Comparison of ENCODE assay signal across 22 cellular contexts in the genomic region with DNA sequence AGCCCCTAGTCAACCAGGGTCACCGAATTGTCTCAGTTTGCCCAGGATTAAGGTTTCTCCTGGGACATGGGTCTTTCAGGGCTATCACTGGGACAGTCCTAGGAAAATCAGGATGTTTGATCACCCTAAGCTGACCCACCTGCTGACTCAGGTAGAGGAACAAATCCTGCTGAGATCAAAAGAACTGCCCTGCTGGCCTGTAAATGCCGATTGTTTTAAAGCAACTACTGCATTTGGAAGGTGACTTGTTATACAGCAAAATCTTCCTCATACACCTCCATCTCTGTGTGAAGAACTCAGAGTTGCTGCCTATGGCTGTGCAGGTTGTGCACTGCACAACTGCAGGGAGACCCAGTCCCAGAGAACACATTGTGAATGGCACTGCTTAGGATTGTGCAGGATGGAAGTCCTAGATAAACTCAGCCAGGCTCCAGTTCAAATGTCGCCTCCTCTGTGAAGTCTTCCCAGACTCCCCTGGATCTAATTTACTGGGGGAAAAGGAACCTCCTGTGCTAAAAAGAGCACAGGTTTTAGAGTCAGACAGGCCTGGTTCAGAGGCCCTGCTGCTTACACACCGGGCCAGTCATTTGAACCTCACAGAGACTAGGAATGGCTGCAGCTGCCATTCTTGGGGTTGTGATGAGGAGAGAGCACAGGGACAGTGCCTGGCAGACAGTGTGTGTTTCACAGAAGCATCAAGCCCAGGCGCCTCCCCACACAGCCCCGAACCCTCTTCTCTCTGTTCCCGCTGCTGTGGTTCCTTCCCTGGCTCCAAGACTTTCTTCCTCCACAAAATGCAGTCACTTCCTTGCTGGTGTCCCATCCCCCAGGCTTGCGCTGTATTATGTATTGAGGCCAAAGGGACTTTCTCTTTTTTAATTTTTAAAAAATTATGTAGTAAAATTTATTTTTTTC. TPM values are rescaled to one million over a fixed set of nuclear protein-coding genes. Genes with fewer than 3 reads are reported as not detected.
DNase-seq lines count a peak whose midpoint lies in the region; ATAC-seq, FAIRE-seq and TF ChIP-seq lines count a peak whose summit lies in the region.
"Had no signal": no experiment of that assay in that cellular context is flagged by ENCODE, and none has a peak within 500 bp of the region (broad histone marks: within the 10 kb centered on the region; RNA-seq: fewer than 3 reads in every experiment).

No MANE protein-coding gene starts in this region.

- H3K27ac Mint-ChIP-seq in activated CD8-positive, alpha-beta T cell treated with anti-CD3 and anti-CD28 coated beads, Interleukin-2, amount 10 ng/mL, durations not matched to agents 7 days and 5 days: no peak overlapping the region
- no peak overlapping the region for H3K27ac Mint-ChIP-seq in activated CD8-positive, alpha-beta T cell treated with anti-CD3 and anti-CD28 coated beads for 36 hours
- no peak overlapping the region for H3K27ac Mint-ChIP-seq in stimulated activated effector memory CD8-positive, alpha-beta T cell treated with anti-CD3 and anti-CD28 coated beads, Interleukin-12 subunit alpha, Interleukin-12 subunit beta, amount 100 ng/mL, for 72 hours
- H3K27ac Mint-ChIP-seq: activated CD4-positive, alpha-beta T cell treated with anti-CD3 and anti-CD28 coated beads for 36 hours; activated naive CD8-positive, alpha-beta T cell treated with anti-CD3 and anti-CD28 coated beads, Interleukin-2, amount 50 U/mL, for 24 hours; memory B cell; T-helper 1 cell treated with Interleukin-12 subunit alpha and Interleukin-12 subunit beta and Interleukin-4 antibody, amounts not matched to agents 30 μg/mL and 1 μg/mL, for 36 hours had no signal

- peak; percentile 18 for DNase-seq in activated CD8-positive, alpha-beta T cell treated with anti-CD3 and anti-CD28 coated beads, Interleukin-2, amount 10 ng/mL, durations not matched to agents 7 days and 5 days
- no peak for DNase-seq in activated CD8-positive, alpha-beta T cell treated with anti-CD3 and anti-CD28 coated beads for 36 hours
- DNase-seq in activated CD8-positive, alpha-beta memory T cell treated with anti-CD3 and anti-CD28 coated beads, Interleukin-2, amount 50 U/mL, for 4 hours: peak; percentile 1
- DNase-seq in mesenteric fat pad (ENCODE audit: low spot score) (peak; percentile 47), GM12891 (ENCODE audit: insufficient read length, low spot score) (no peak)
- DNase-seq in stimulated activated effector memory CD8-positive, alpha-beta T cell treated with anti-CD3 and anti-CD28 coated beads, Interleukin-12 subunit alpha, Interleukin-12 subunit beta, amount 100 ng/mL, for 72 hours (ENCODE audit: low spot score in 2 of 2): peak in 1 of 2 donors; percentile 37
- DNase-seq: activated CD4-positive, alpha-beta T cell treated with anti-CD3 and anti-CD28 coated beads for 36 hours; activated naive CD8-positive, alpha-beta T cell treated with anti-CD3 and anti-CD28 coated beads, Interleukin-2, amount 50 U/mL, for 24 hours; EL; glutamatergic neuron; KBM-7; naive thymus-derived CD8-positive, alpha-beta T cell; NCI-H1694 treated with DMSO at 0.1 percent for 48 hours; NCI-H526 treated with DMSO at 0.1 percent for 48 hours; stimulated activated CD4-positive, alpha-beta T cell treated with anti-CD3 and anti-CD28 coated beads, Interleukin-4, amount 100 ng/mL, for 4 hours had no signal

- TF ChIP-seq POLR2A in GM12891 (IDR thresholded peaks at IDR 0.05; ENCODE audit: low read depth, low read length): no peak

- TF ChIP-seq CTCF in activated CD8-positive, alpha-beta T cell treated with anti-CD3 and anti-CD28 coated beads for 36 hours (IDR thresholded peaks at IDR 0.05): no peak

- H3K4me1 Mint-ChIP-seq in activated CD8-positive, alpha-beta T cell treated with anti-CD3 and anti-CD28 coated beads, Interleukin-2, amount 10 ng/mL, durations not matched to agents 7 days and 5 days (ENCODE audit: low read depth): no peaks in the 10 kb centered on the region
- H3K4me1 Mint-ChIP-seq in activated CD8-positive, alpha-beta T cell treated with anti-CD3 and anti-CD28 coated beads for 36 hours (ENCODE audit: low read depth): no peaks in the 10 kb centered on the region
- H3K4me1 Mint-ChIP-seq in stimulated activated effector memory CD8-positive, alpha-beta T cell treated with anti-CD3 and anti-CD28 coated beads, Interleukin-12 subunit alpha, Interleukin-12 subunit beta, amount 100 ng/mL, for 72 hours: no peaks in the 10 kb centered on the region
- H3K4me1 Mint-ChIP-seq: activated CD4-positive, alpha-beta T cell treated with anti-CD3 and anti-CD28 coated beads for 36 hours; activated naive CD8-positive, alpha-beta T cell treated with anti-CD3 and anti-CD28 coated beads, Interleukin-2, amount 50 U/mL, for 24 hours; naive thymus-derived CD8-positive, alpha-beta T cell; stimulated activated naive CD8-positive, alpha-beta T cell treated with anti-CD3 and anti-CD28 coated beads, Interleukin-15, amount 100 ng/mL, for 72 hours had no signal

- CTCF ChIA-PET in activated CD8-positive, alpha-beta T cell treated with anti-CD3 and anti-CD28 coated beads, Interleukin-2, amount 10 ng/mL, durations not matched to agents 7 days and 5 days (lab: Charles Lee): no interaction called here
- CTCF ChIA-PET in activated CD8-positive, alpha-beta T cell treated with anti-CD3 and anti-CD28 coated beads for 36 hours (lab: Charles Lee): no interaction called here

- H3K9me3 Mint-ChIP-seq in activated CD8-positive, alpha-beta T cell treated with anti-CD3 and anti-CD28 coated beads, Interleukin-2, amount 10 ng/mL, durations not matched to agents 7 days and 5 days (ENCODE audit: insufficient read depth): no peaks in the 10 kb centered on the region
- H3K9me3 Mint-ChIP-seq in activated CD8-positive, alpha-beta T cell treated with anti-CD3 and anti-CD28 coated beads for 36 hours: no peaks in the 10 kb centered on the region
- H3K9me3 Mint-ChIP-seq in stimulated activated effector memory CD8-positive, alpha-beta T cell treated with anti-CD3 and anti-CD28 coated beads, Interleukin-12 subunit alpha, Interleukin-12 subunit beta, amount 100 ng/mL, for 72 hours: no peaks in the 10 kb centered on the region
- H3K9me3 Mint-ChIP-seq: memory B cell; stimulated activated naive CD8-positive, alpha-beta T cell treated with anti-CD3 and anti-CD28 coated beads, Interleukin-15, amount 100 ng/mL, for 72 hours; T-helper 1 cell treated with Interleukin-12 subunit alpha and Interleukin-12 subunit beta and Interleukin-4 antibody, amounts not matched to agents 30 μg/mL and 1 μg/mL, for 36 hours had no signal

- peaks cover 18% of the 10 kb centered on the region for H3K27me3 Mint-ChIP-seq in activated CD8-positive, alpha-beta T cell treated with anti-CD3 and anti-CD28 coated beads, Interleukin-2, amount 10 ng/mL, durations not matched to agents 7 days and 5 days (ENCODE audit: low read depth)
- no peaks in the 10 kb centered on the region for H3K27me3 Mint-ChIP-seq in activated CD8-positive, alpha-beta T cell treated with anti-CD3 and anti-CD28 coated beads for 36 hours
- H3K27me3 Mint-ChIP-seq: activated CD4-positive, alpha-beta T cell treated with anti-CD3 and anti-CD28 coated beads for 36 hours; activated naive CD8-positive, alpha-beta T cell treated with anti-CD3 and anti-CD28 coated beads, Interleukin-2, amount 50 U/mL, for 24 hours; memory B cell; naive thymus-derived CD8-positive, alpha-beta T cell; stimulated activated naive CD8-positive, alpha-beta T cell treated with anti-CD3 and anti-CD28 coated beads, Interleukin-15, amount 100 ng/mL, for 72 hours had no signal

- H3K4me3 Mint-ChIP-seq in activated CD8-positive, alpha-beta T cell treated with anti-CD3 and anti-CD28 coated beads, Interleukin-2, amount 10 ng/mL, durations not matched to agents 7 days and 5 days: no peak overlapping the region
- no peak overlapping the region for H3K4me3 Mint-ChIP-seq in activated CD8-positive, alpha-beta T cell treated with anti-CD3 and anti-CD28 coated beads for 36 hours
- H3K4me3 Mint-ChIP-seq in stimulated activated effector memory CD8-positive, alpha-beta T cell treated with anti-CD3 and anti-CD28 coated beads, Interleukin-12 subunit alpha, Interleukin-12 subunit beta, amount 100 ng/mL, for 72 hours: no peak overlapping the region
- H3K4me3 Mint-ChIP-seq: activated CD4-positive, alpha-beta T cell treated with anti-CD3 and anti-CD28 coated beads for 36 hours; activated naive CD8-positive, alpha-beta T cell treated with anti-CD3 and anti-CD28 coated beads, Interleukin-2, amount 50 U/mL, for 24 hours; CD4-positive, alpha-beta memory T cell; memory B cell; naive thymus-derived CD8-positive, alpha-beta T cell; stimulated activated naive CD8-positive, alpha-beta T cell treated with anti-CD3 and anti-CD28 coated beads, Interleukin-15, amount 100 ng/mL, for 72 hours; T-helper 1 cell treated with Interleukin-12 subunit alpha and Interleukin-12 subunit beta and Interleukin-4 antibody, amounts not matched to agents 30 μg/mL and 1 μg/mL, for 36 hours had no signal

- H3K36me3 Mint-ChIP-seq in activated CD8-positive, alpha-beta T cell treated with anti-CD3 and anti-CD28 coated beads, Interleukin-2, amount 10 ng/mL, durations not matched to agents 7 days and 5 days (ENCODE audit: low read depth): no peaks in the 10 kb centered on the region
- no peaks in the 10 kb centered on the region for H3K36me3 Mint-ChIP-seq in activated CD8-positive, alpha-beta T cell treated with anti-CD3 and anti-CD28 coated beads for 36 hours (ENCODE audit: low read depth)
- no peaks in the 10 kb centered on the region for H3K36me3 Mint-ChIP-seq in stimulated activated effector memory CD8-positive, alpha-beta T cell treated with anti-CD3 and anti-CD28 coated beads, Interleukin-12 subunit alpha, Interleukin-12 subunit beta, amount 100 ng/mL, for 72 hours
- H3K36me3 Mint-ChIP-seq: CD4-positive, alpha-beta memory T cell; memory B cell had no signal

- POLR2A ChIA-PET in activated CD8-positive, alpha-beta T cell treated with anti-CD3 and anti-CD28 coated beads, Interleukin-2, amount 10 ng/mL, durations not matched to agents 7 days and 5 days (lab: Charles Lee): no interaction called here
- POLR2A ChIA-PET in activated CD8-positive, alpha-beta T cell treated with anti-CD3 and anti-CD28 coated beads for 36 hours (lab: Charles Lee): no interaction called here

- ATAC-seq in activated CD8-positive, alpha-beta T cell treated with anti-CD3 and anti-CD28 coated beads, Interleukin-2, amount 10 ng/mL, durations not matched to agents 7 days and 5 days: no peak
- ATAC-seq in activated CD8-positive, alpha-beta T cell treated with anti-CD3 and anti-CD28 coated beads for 36 hours: no peak
- peak; percentile 11 for ATAC-seq in stimulated activated effector memory CD8-positive, alpha-beta T cell treated with anti-CD3 and anti-CD28 coated beads, Interleukin-12 subunit alpha, Interleukin-12 subunit beta, amount 100 ng/mL, for 72 hours
- ATAC-seq in HG02884 (IDR thresholded peaks at IDR 0.05; ENCODE audit: unreplicated experiment): no peak
- no peak for ATAC-seq in HG02973 (IDR thresholded peaks at IDR 0.05; ENCODE audit: unreplicated experiment)
- ATAC-seq: activated CD4-positive, alpha-beta T cell treated with anti-CD3 and anti-CD28 coated beads for 36 hours; activated naive CD8-positive, alpha-beta T cell treated with anti-CD3 and anti-CD28 coated beads, Interleukin-2, amount 50 U/mL, for 24 hours; body of pancreas; naive thymus-derived CD8-positive, alpha-beta T cell; stimulated activated naive CD8-positive, alpha-beta T cell treated with anti-CD3 and anti-CD28 coated beads, Interleukin-15, amount 100 ng/mL, for 72 hours had no signal

- no peak for FAIRE-seq in GM12891 (lab: Jason Lieb, UNC)

- intact Hi-C loops in activated CD8-positive, alpha-beta T cell treated with anti-CD3 and anti-CD28 coated beads for 36 hours (cut with micrococcal nuclease): no loop called here

RNA-seq across cellular contexts. Expression of gene LRP8, which starts 23.2 kb away (rescaled TPM):
- 10 to 100 TPM; 62.7 to 71.8 TPM for total RNA-seq in activated CD8-positive, alpha-beta T cell treated with anti-CD3 and anti-CD28 coated beads, Interleukin-2, amount 10 ng/mL, durations not matched to agents 7 days and 5 days
- total RNA-seq in activated CD8-positive, alpha-beta T cell treated with anti-CD3 and anti-CD28 coated beads for 36 hours: 10 to 100 TPM; 39.9 to 41.6 TPM
- 9.9 TPM for total RNA-seq in mesenteric fat pad
- polyA plus RNA-seq in GM12891 (2012; ENCODE audit: low read depth, missing spikeins): 8.8 TPM

Comparison
In these comparisons a context has a peak if more than half of its experiments do, and no peak if none do; other contexts are left out.
1. DNase-seq: peak in activated CD8-positive, alpha-beta T cell treated with anti-CD3 and anti-CD28 coated beads, Interleukin-2, amount 10 ng/mL, durations not matched to agents 7 days and 5 days (single experiment), activated CD8-positive, alpha-beta memory T cell treated with anti-CD3 and anti-CD28 coated beads, Interleukin-2, amount 50 U/mL, for 4 hours (single experiment) and mesenteric fat pad (single experiment); none in activated CD8-positive, alpha-beta T cell treated with anti-CD3 and anti-CD28 coated beads for 36 hours (single experiment) and GM12891 (single experiment).